Comparison of ENCODE assay signal across 24 cellular contexts in genomic region chr4:151738706-151739105, GRCh38.
"Had no signal": no experiment of that assay in that cellular context is flagged by ENCODE, and none has a peak within 500 bp of the region (broad histone marks: within the 10 kb centered on the region; RNA-seq: fewer than 3 reads in every experiment).

No MANE protein-coding gene starts in this region.

- H3K36me3 ChIP-seq: MG63, Peyer's patch had no signal

- DNase-seq: IMR-90, Karpas-422, KG1, MG63, NCI-H1092, NCI-H1105 treated with DMSO at 0.1 percent for 48 hours, NCI-H1417 treated with DMSO at 0.1 percent for 48 hours, NCI-H146, NCI-H1694 treated with DMSO at 0.1 percent for 48 hours, NCI-H1930, NCI-H2081, NCI-H2171 treated with DMSO at 0.1 percent for 48 hours, NCI-H345, NCI-H446 treated with DMSO at 0.1 percent for 48 hours, NCI-H510A treated with DMSO at 0.1 percent for 48 hours, NCI-H526, NCI-H748 treated with DMSO at 0.1 percent for 48 hours, OCI-M1, PC-9, Peyer's patch, SHP77, SK-N-SH, SW 1271 had no signal

- ATAC-seq: HepG2 had no signal

- H3K4me3 ChIP-seq: MG63, PC-9, Peyer's patch had no signal

- H3K9me3 ChIP-seq: MG63, SK-N-SH had no signal

- H3K4me1 ChIP-seq: Peyer's patch had no signal

- H3K27me3 ChIP-seq: MG63, Peyer's patch had no signal

- H3K27ac ChIP-seq: PC-9, Peyer's patch had no signal
